ENCODE assay signal across 11 cellular contexts in genomic region chr6:85461806-85462185, GRCh38. TPM values are rescaled to one million over a fixed set of nuclear protein-coding genes. Genes with fewer than 3 reads are reported as not detected.
DNase-seq lines count a peak whose midpoint lies in the region; ATAC-seq and TF ChIP-seq lines count a peak whose summit lies in the region.
"Had no signal": no experiment of that assay in that cellular context is flagged by ENCODE, and none has a peak within 500 bp of the region (broad histone marks: within the 10 kb centered on the region; RNA-seq: fewer than 3 reads in every experiment).

No MANE protein-coding gene starts in this region.

- H3K27ac ChIP-seq in osteoblast (ENCODE audit: low read depth, low read length), result peak overlapping the region; percentile 100

- H2AFZ ChIP-seq in osteoblast (ENCODE audit: low read length), result no peak overlapping the region

- peaks cover 27% of the 10 kb centered on the region for H3K36me3 ChIP-seq in osteoblast (ENCODE audit: insufficient read depth, low read length)

- DNase-seq in GDM1 (lab: John Stamatoyannopoulos, UW) (peak; percentile 23), osteoblast (ENCODE audit: insufficient read length, low spot score, missing footprints) (no peak), COLO829 (ENCODE audit: low spot score) (no peak), NCI-H2029 (lab: John Stamatoyannopoulos, UW) (no peak)
- no peak for DNase-seq in activated effector memory CD4-positive, alpha-beta T cell treated with anti-CD3 and anti-CD28 coated beads, Interleukin-2, amount 50 U/mL, for 16 hours
- DNase-seq: effector memory CD4-positive, alpha-beta T cell; kidney glomerular epithelial cell had no signal

- H3K27me3 ChIP-seq in osteoblast (ENCODE audit: insufficient read depth, low read length), result no peaks in the 10 kb centered on the region

- no peaks in the 10 kb centered on the region for H3K9me3 ChIP-seq in osteoblast (ENCODE audit: low read depth, low read length)

- peaks cover 10% of the 10 kb centered on the region for H3K27me3 Mint-ChIP-seq in activated T-helper 17 cell treated with anti-CD3 and anti-CD28 coated beads, Interleukin-2, amount 50 U/mL, for 72 hours

- no peaks in the 10 kb centered on the region for H3K9me3 Mint-ChIP-seq in activated T-helper 17 cell treated with anti-CD3 and anti-CD28 coated beads, Interleukin-2, amount 50 U/mL, for 72 hours
- H3K9me3 Mint-ChIP-seq: type B pancreatic cell had no signal

- H3K4me3 ChIP-seq in osteoblast (ENCODE audit: insufficient read depth, low read length), result no peak overlapping the region

- peak overlapping the region; percentile 12 for H3K4me2 ChIP-seq in osteoblast (ENCODE audit: insufficient read depth, low read length)

- peak; percentile 1 for ATAC-seq in HG02623 (IDR thresholded peaks at IDR 0.05; ENCODE audit: unreplicated experiment)
- ATAC-seq in activated T-helper 17 cell treated with anti-CD3 and anti-CD28 coated beads, Interleukin-2, amount 50 U/mL, for 72 hours (replicated peaks), result no peak
- ATAC-seq in GM18868 (IDR thresholded peaks at IDR 0.05; ENCODE audit: unreplicated experiment), result no peak

- H3K79me2 ChIP-seq in osteoblast (ENCODE audit: insufficient read depth, low read length), result peaks cover 79% of the 10 kb centered on the region

- peak overlapping the region; percentile 76 for H3K4me3 Mint-ChIP-seq in activated T-helper 17 cell treated with anti-CD3 and anti-CD28 coated beads, Interleukin-2, amount 50 U/mL, for 72 hours
- H3K4me3 Mint-ChIP-seq: type B pancreatic cell had no signal

- no peaks in the 10 kb centered on the region for H3K36me3 Mint-ChIP-seq in activated T-helper 17 cell treated with anti-CD3 and anti-CD28 coated beads, Interleukin-2, amount 50 U/mL, for 72 hours (ENCODE audit: low read depth)
- H3K36me3 Mint-ChIP-seq: type B pancreatic cell had no signal

- TF ChIP-seq CTCF in osteoblast (IDR thresholded peaks at IDR 0.05; ENCODE audit: extremely low read depth, low read depth, low read length), result no peak

- H4K20me1 ChIP-seq in osteoblast (ENCODE audit: insufficient read depth, low read length), result peaks cover 6% of the 10 kb centered on the region

- H3K4me1 ChIP-seq in osteoblast (ENCODE audit: insufficient read depth, low read length), result peaks cover 92% of the 10 kb centered on the region

- peak overlapping the region; percentile 92 for H3K27ac Mint-ChIP-seq in activated T-helper 17 cell treated with anti-CD3 and anti-CD28 coated beads, Interleukin-2, amount 50 U/mL, for 72 hours
- H3K27ac Mint-ChIP-seq: type B pancreatic cell had no signal

- H3K4me1 Mint-ChIP-seq in activated T-helper 17 cell treated with anti-CD3 and anti-CD28 coated beads, Interleukin-2, amount 50 U/mL, for 72 hours, result peaks cover 36% of the 10 kb centered on the region

RNA-seq across cellular contexts. Expression of gene NT5E, which starts 11.9 kb away (rescaled TPM):
- total RNA-seq in activated T-helper 17 cell treated with anti-CD3 and anti-CD28 coated beads, Interleukin-2, amount 50 U/mL, for 72 hours, result 10 to 100 TPM in 1 of 2 donors, 1 to 10 TPM in 1; 1.2 to 10.5 TPM
- total RNA-seq in osteoblast, result 219 and 280 TPM in 2 replicates

Comparison
In these comparisons a context has a peak if more than half of its experiments do, and no peak if none do; other contexts are left out.
1. RNA of gene NT5E, which starts 11.9 kb away (total RNA-seq): 219 to 280 TPM in osteoblast; 1.2 to 10.5 TPM in activated T-helper 17 cell treated with anti-CD3 and anti-CD28 coated beads, Interleukin-2, amount 50 U/mL, for 72 hours; every median in the first group is over 10 times any median in the second.